In genomic region chr20:50038574-50038991, GRCh38 we compare ENCODE assay signal across 16 cellular contexts. TPM values are rescaled to one million over a fixed set of nuclear protein-coding genes. Genes with fewer than 3 reads are reported as not detected.
DNase-seq lines count a peak whose midpoint lies in the region; ATAC-seq lines count a peak whose summit lies in the region.
"Had no signal": no experiment of that assay in that cellular context is flagged by ENCODE, and none has a peak within 500 bp of the region (broad histone marks: within the 10 kb centered on the region; RNA-seq: fewer than 3 reads in every experiment).

No MANE protein-coding gene starts in this region.

- H3K4me1 Mint-ChIP-seq in activated CD4-positive, alpha-beta T cell treated with anti-CD3 and anti-CD28 coated beads for 36 hours, result peaks cover 2% of the 10 kb centered on the region
- H3K4me1 Mint-ChIP-seq: activated naive CD4-positive, alpha-beta T cell treated with anti-CD3 and anti-CD28 coated beads, Interleukin-2, amount 50 U/mL, for 24 hours had no signal

- no peak for ATAC-seq in activated CD4-positive, alpha-beta T cell treated with anti-CD3 and anti-CD28 coated beads for 36 hours
- no peak for ATAC-seq in HG02759 (IDR thresholded peaks at IDR 0.05; ENCODE audit: unreplicated experiment)
- ATAC-seq: lower lobe of right lung had no signal

- no peaks in the 10 kb centered on the region for H3K9me3 Mint-ChIP-seq in activated CD4-positive, alpha-beta T cell treated with anti-CD3 and anti-CD28 coated beads for 36 hours (ENCODE audit: low read depth)
- H3K9me3 Mint-ChIP-seq: activated naive CD4-positive, alpha-beta T cell treated with anti-CD3 and anti-CD28 coated beads, Interleukin-2, amount 50 U/mL, for 24 hours; nephron; T-helper 2 cell treated with Interferon-gamma antibody and Interleukin-4, amounts not matched to agents 5 μg/mL and 100 μg/mL, for 36 hours had no signal

- intact Hi-C loops in activated CD4-positive, alpha-beta T cell treated with anti-CD3 and anti-CD28 coated beads for 36 hours (cut with DNase I, micrococcal nuclease), result no loop called here

- DNase-seq in COLO668 (lab: John Stamatoyannopoulos, UW; ENCODE audit: unreplicated experiment) (peak; percentile 98), HT-29 (ENCODE audit: low spot score) (peak; percentile 55), NCI-H345 treated with DMSO at 0.1 percent for 48 hours (lab: John Stamatoyannopoulos, UW; ENCODE audit: unreplicated experiment) (peak; percentile 67), iPS-NIHi7 (ENCODE audit: extremely low spot score) (peak; percentile 63), SIG-M5 treated with dmso at 0.1 percent for 504 hours (lab: John Stamatoyannopoulos, UW; ENCODE audit: unreplicated experiment) (no peak), HK-2 (ENCODE audit: unreplicated experiment) (no peak)
- DNase-seq in activated CD4-positive, alpha-beta T cell treated with anti-CD3 and anti-CD28 coated beads for 36 hours, result no peak
- DNase-seq: activated CD4-positive, alpha-beta T cell treated with anti-CD3 and anti-CD28 coated beads for 4 hours; lower lobe of right lung; NCI-H82; retina; testis had no signal

- H3K4me3 Mint-ChIP-seq in activated CD4-positive, alpha-beta T cell treated with anti-CD3 and anti-CD28 coated beads for 36 hours, result no peak overlapping the region
- H3K4me3 Mint-ChIP-seq: activated naive CD4-positive, alpha-beta T cell treated with anti-CD3 and anti-CD28 coated beads, Interleukin-2, amount 50 U/mL, for 24 hours; nephron; T-helper 2 cell treated with Interferon-gamma antibody and Interleukin-4, amounts not matched to agents 5 μg/mL and 100 μg/mL, for 36 hours had no signal

- POLR2A ChIA-PET in activated CD4-positive, alpha-beta T cell treated with anti-CD3 and anti-CD28 coated beads for 36 hours (lab: Charles Lee), result no interaction called here

- CTCF ChIA-PET in activated CD4-positive, alpha-beta T cell treated with anti-CD3 and anti-CD28 coated beads for 36 hours (lab: Charles Lee), result interaction anchor here (2.3 kb wide), 1 partner anchor 60 kb away, joined by 10 read pairs; no protein-coding TSS in a partner anchor

- H3K27me3 Mint-ChIP-seq in activated CD4-positive, alpha-beta T cell treated with anti-CD3 and anti-CD28 coated beads for 36 hours, result no peaks in the 10 kb centered on the region
- H3K27me3 Mint-ChIP-seq: activated naive CD4-positive, alpha-beta T cell treated with anti-CD3 and anti-CD28 coated beads, Interleukin-2, amount 50 U/mL, for 24 hours had no signal

- no peaks in the 10 kb centered on the region for H3K36me3 Mint-ChIP-seq in activated CD4-positive, alpha-beta T cell treated with anti-CD3 and anti-CD28 coated beads for 36 hours (ENCODE audit: low read depth)
- H3K36me3 Mint-ChIP-seq: activated naive CD4-positive, alpha-beta T cell treated with anti-CD3 and anti-CD28 coated beads, Interleukin-2, amount 50 U/mL, for 24 hours had no signal

- no peak overlapping the region for H3K27ac Mint-ChIP-seq in activated CD4-positive, alpha-beta T cell treated with anti-CD3 and anti-CD28 coated beads for 36 hours
- H3K27ac Mint-ChIP-seq: activated naive CD4-positive, alpha-beta T cell treated with anti-CD3 and anti-CD28 coated beads, Interleukin-2, amount 50 U/mL, for 24 hours; nephron; T-helper 2 cell treated with Interferon-gamma antibody and Interleukin-4, amounts not matched to agents 5 μg/mL and 100 μg/mL, for 36 hours had no signal

RNA-seq across cellular contexts. Expression of gene SNAI1, which starts 55.8 kb away (rescaled TPM):
- 1.5 and 2.6 TPM in 2 replicates for total RNA-seq in HT-29 (2014; rRNA removed; shearing (Covaris generic))
- total RNA-seq in activated CD4-positive, alpha-beta T cell treated with anti-CD3 and anti-CD28 coated beads for 36 hours, result under 1 TPM; 0.25 to 0.34 TPM

Comparison
In these comparisons a context has a peak if more than half of its experiments do, and no peak if none do; other contexts are left out.
1. DNase-seq: peak in COLO668 (single experiment), HT-29 (single experiment), NCI-H345 treated with DMSO at 0.1 percent for 48 hours (single experiment) and iPS-NIHi7 (single experiment); none in activated CD4-positive, alpha-beta T cell treated with anti-CD3 and anti-CD28 coated beads for 36 hours (single experiment), SIG-M5 treated with dmso at 0.1 percent for 504 hours (single experiment) and HK-2 (single experiment).